In the genomic region with DNA sequence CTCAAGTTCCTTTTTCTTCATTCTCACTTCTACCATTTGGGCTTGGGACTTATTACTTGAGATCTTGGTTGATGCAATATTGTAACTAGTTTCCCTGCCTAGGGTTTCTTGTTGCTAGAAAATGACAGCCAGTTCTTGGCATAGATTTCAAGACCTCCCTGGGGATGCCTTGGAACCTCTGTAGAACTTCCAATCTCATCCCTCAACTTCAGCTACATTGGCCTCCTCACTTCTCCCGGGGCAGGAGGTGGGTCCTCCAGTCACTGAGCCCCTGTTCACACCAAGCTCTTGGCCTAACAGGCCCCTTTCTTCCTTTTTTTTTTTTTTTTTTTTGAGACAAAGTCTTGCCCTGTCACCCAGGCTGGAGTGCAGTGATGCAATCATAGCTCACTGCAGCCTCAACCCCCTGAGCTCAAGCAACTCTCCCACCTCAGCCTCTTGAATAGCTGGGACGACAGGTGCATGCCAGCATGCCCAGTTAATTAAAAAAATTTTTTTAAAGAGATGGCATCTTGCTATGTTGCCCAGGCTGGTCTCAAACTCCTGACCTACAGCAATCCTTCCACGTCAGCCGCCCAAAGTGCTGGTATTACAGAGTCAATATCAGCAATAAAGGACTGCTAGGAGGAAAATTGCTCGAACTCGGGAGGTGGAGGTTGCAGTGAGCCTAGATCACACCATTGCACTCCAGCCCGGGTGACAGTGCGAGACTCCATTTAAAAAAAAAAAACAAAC, we compare ENCODE assay signal across 10 cellular contexts. TPM values are rescaled to one million over a fixed set of nuclear protein-coding genes. Genes with fewer than 3 reads are reported as not detected.
A peak's percentile ranks its signal among the peaks of the same experiment; 100 is the strongest.
DNase-seq lines count a peak whose midpoint lies in the region; ATAC-seq, FAIRE-seq and TF ChIP-seq lines count a peak whose summit lies in the region.
"Had no signal": no experiment of that assay in that cellular context is flagged by ENCODE, and none has a peak within 500 bp of the region (broad histone marks: within the 10 kb centered on the region; RNA-seq: fewer than 3 reads in every experiment).

No MANE protein-coding gene starts in this region.

- FAIRE-seq in frontal cortex (lab: Jason Lieb, UNC): no peak

- H3K4me3 Mint-ChIP-seq in memory B cell: no peak overlapping the region
- H3K4me3 Mint-ChIP-seq: activated naive CD4-positive, alpha-beta T cell treated with anti-CD3 and anti-CD28 coated beads, Interleukin-2, amount 50 U/mL, for 24 hours; stimulated activated naive CD8-positive, alpha-beta T cell treated with anti-CD3 and anti-CD28 coated beads, Interleukin-15, Interleukin-2, amounts not matched to agents 100 ng/mL and 50 ng/mL, for 24 hours had no signal

- H3K27me3 Mint-ChIP-seq in memory B cell: no peaks in the 10 kb centered on the region
- H3K27me3 Mint-ChIP-seq: activated naive CD4-positive, alpha-beta T cell treated with anti-CD3 and anti-CD28 coated beads, Interleukin-2, amount 50 U/mL, for 24 hours; stimulated activated naive CD8-positive, alpha-beta T cell treated with anti-CD3 and anti-CD28 coated beads, Interleukin-15, Interleukin-2, amounts not matched to agents 100 ng/mL and 50 ng/mL, for 24 hours had no signal

- ATAC-seq in memory B cell (ENCODE audit: low read depth): no peak
- ATAC-seq in upper lobe of right lung: peak; percentile 64

- H3K4me1 Mint-ChIP-seq in memory B cell: peaks cover 4% of the 10 kb centered on the region

- TF ChIP-seq CTCF in NB4 (IDR thresholded peaks at IDR 0.05; ENCODE audit: low read depth, low read length): no peak
- TF ChIP-seq CTCF in coronary artery (IDR thresholded peaks at IDR 0.05): no peak
- TF ChIP-seq CTCF in upper lobe of right lung (IDR thresholded peaks at IDR 0.05): no peak

- DNase-seq in NB4 (ENCODE audit: low read depth) (peak; percentile 25), coronary artery (ENCODE audit: low spot score) (no peak), memory B cell (ENCODE audit: low spot score in 2 of 2) (no peak), upper lobe of right lung (no peak), NCI-H82 treated with DMSO at 0.1 percent for 48 hours (lab: John Stamatoyannopoulos, UW; ENCODE audit: unreplicated experiment) (no peak), kidney tubule cell (ENCODE audit: low spot score) (no peak), frontal cortex (ENCODE audit: low spot score in 2 of 2) (no peak)
- DNase-seq: effector CD8-positive, alpha-beta T cell had no signal

- peaks cover 8% of the 10 kb centered on the region for H3K4me1 ChIP-seq in upper lobe of right lung

- H3K27ac Mint-ChIP-seq in memory B cell: peak overlapping the region; percentile 51
- H3K27ac Mint-ChIP-seq: activated naive CD4-positive, alpha-beta T cell treated with anti-CD3 and anti-CD28 coated beads, Interleukin-2, amount 50 U/mL, for 24 hours; stimulated activated naive CD8-positive, alpha-beta T cell treated with anti-CD3 and anti-CD28 coated beads, Interleukin-15, Interleukin-2, amounts not matched to agents 100 ng/mL and 50 ng/mL, for 24 hours had no signal

- no peaks in the 10 kb centered on the region for H3K9me3 Mint-ChIP-seq in memory B cell
- H3K9me3 Mint-ChIP-seq: activated naive CD4-positive, alpha-beta T cell treated with anti-CD3 and anti-CD28 coated beads, Interleukin-2, amount 50 U/mL, for 24 hours; stimulated activated naive CD8-positive, alpha-beta T cell treated with anti-CD3 and anti-CD28 coated beads, Interleukin-15, Interleukin-2, amounts not matched to agents 100 ng/mL and 50 ng/mL, for 24 hours had no signal

- H3K27me3 ChIP-seq in upper lobe of right lung: no peaks in the 10 kb centered on the region

- no peaks in the 10 kb centered on the region for H3K9me3 ChIP-seq in upper lobe of right lung

- peaks cover 13% of the 10 kb centered on the region for H3K36me3 Mint-ChIP-seq in memory B cell

- H3K27ac ChIP-seq in coronary artery (peak overlapping the region; percentile 66 to 68), upper lobe of right lung (peak overlapping the region; percentile 47)

- TF ChIP-seq POLR2A in NB4 (IDR thresholded peaks at IDR 0.05; ENCODE audit: extremely low read depth, insufficient read length): no peak

- intact Hi-C loops in upper lobe of right lung (cut with DNase I): no loop called here

- H3K36me3 ChIP-seq in upper lobe of right lung: no peaks in the 10 kb centered on the region

- H3K4me3 ChIP-seq in NB4 (ENCODE audit: low read depth, low read length): no peak overlapping the region
- H3K4me3 ChIP-seq in coronary artery: no peak overlapping the region
- H3K4me3 ChIP-seq in upper lobe of right lung: no peak overlapping the region

RNA-seq across cellular contexts. Expression of gene MAP3K7CL, which starts 33.1 kb away (rescaled TPM):
- 7.6 TPM for total RNA-seq in upper lobe of right lung
- total RNA-seq in frontal cortex: 1.2 TPM
